ENCODE assay signal across 1 cellular context in the genomic region with DNA sequence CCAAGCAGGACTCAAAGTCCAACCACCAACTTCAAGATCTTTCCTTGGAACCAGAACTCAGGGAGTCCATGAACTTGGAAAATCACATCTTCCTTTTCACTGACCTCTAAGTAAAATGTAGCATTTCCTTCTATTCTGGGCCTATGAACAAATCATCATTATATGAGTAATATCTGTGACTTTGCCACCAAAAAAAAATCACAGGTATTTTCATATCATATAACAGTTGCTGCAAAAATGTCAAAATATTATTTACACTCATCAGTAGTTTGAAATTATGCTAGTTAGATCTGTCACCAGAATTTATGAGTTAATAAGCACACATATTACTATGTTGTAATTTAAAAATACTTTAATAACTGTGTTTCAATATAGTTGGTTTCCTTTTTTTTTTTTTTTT.
TF ChIP-seq lines count a peak whose summit lies in the region.

No MANE protein-coding gene starts in this region.

TF ChIP-seq in GM12878, 131 proteins besides CTCF, POLR2A, EP300 and RAD21:
- TF ChIP-seq ZBED1 (IDR thresholded peaks at IDR 0.05; ENCODE audit: borderline replicate concordance): no peak
- TF ChIP-seq ATF2 (IDR thresholded peaks at IDR 0.05; ENCODE audit: low read length): 0 out of 2 replicates have a peak, but pooled peaks have one; percentile 28
- TF ChIP-seq FOXM1 (IDR thresholded peaks at IDR 0.05; ENCODE audit: low read depth, low read length): peak; percentile 19; the same call in 1 of the 2 replicates
- 0 out of 2 replicates have a peak, but pooled peaks have one; percentile 57 for TF ChIP-seq MEF2A (IDR thresholded peaks at IDR 0.05; ENCODE audit: insufficient read depth, low read depth, low read length)
- TF ChIP-seq TBL1XR1 (IDR thresholded peaks at IDR 0.05; ENCODE audit: low read depth, low read length): no peak
- peak; percentile 41; the same call in 1 of the 2 replicates for TF ChIP-seq ZNF384 (IDR thresholded peaks at IDR 0.05; ENCODE audit: borderline replicate concordance, low read depth, low read length)
- peak; percentile 84 for TF ChIP-seq JUNB (IDR thresholded peaks at IDR 0.05)
